In the genomic region with DNA sequence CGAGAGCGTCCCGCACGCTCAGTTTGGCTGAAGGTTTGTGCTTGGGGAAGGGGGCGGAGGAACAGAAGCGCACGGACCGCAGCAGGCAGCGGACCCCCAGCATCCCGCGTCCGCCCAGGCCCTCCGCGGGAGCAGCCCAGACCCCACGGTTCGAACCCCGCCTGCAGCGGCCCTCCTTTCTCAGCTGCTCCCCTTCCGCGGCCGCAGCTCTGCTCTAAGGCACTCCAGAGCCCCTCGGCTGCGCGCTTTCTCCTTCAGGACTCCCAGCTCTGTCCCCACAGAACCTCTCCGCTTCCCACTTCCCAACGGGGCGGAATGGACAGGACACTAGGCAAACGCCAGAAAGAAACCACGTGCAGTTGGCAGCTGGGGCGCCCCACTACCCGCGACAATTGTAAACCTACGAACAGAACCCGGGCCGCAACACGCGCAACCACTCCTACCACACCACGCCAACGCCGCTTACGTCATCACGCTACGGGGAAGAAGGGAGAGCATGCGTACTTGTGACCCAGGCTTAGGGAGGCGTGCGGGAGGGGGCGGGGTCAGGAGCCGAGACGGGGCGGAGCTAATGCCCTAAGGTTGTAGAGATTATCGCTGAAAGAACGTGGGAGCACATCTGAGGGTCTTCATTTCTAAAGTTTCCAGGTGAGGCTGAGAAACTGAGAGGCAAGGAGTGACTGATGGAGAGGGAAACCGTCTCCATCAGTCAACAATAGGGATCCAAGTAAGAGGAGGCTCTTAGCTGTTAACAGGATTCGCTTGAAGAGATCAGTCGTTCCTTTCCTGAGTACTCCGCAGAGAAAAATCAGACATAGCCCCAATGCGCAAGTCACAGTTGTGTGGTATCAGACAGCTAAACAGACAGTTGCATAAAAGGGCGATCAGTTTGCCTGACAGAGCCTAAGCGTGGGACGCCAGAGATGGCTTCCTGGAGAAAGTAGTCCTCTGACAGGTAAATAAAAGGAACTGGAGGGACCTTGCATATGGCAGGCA, we compare ENCODE assay signal across 8 cellular contexts. TPM values are rescaled to one million over a fixed set of nuclear protein-coding genes. Genes with fewer than 3 reads are reported as not detected.
DNase-seq lines count a peak whose midpoint lies in the region; ATAC-seq, FAIRE-seq and TF ChIP-seq lines count a peak whose summit lies in the region.

A gene with protein sequence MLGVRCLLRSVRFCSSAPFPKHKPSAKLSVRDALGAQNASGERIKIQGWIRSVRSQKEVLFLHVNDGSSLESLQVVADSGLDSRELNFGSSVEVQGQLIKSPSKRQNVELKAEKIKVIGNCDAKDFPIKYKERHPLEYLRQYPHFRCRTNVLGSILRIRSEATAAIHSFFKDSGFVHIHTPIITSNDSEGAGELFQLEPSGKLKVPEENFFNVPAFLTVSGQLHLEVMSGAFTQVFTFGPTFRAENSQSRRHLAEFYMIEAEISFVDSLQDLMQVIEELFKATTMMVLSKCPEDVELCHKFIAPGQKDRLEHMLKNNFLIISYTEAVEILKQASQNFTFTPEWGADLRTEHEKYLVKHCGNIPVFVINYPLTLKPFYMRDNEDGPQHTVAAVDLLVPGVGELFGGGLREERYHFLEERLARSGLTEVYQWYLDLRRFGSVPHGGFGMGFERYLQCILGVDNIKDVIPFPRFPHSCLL (minus strand): TSS at position 479 of the 996 bp plus-strand sequence. CDS start 376 bp downstream, at position 103.

- peak; percentile 26 for FAIRE-seq in keratinocyte (lab: Jason Lieb, UNC)

- TF ChIP-seq CTCF in AG10803 (conservative IDR thresholded peaks at IDR 0.05; ENCODE audit: low read length), result no peak
- TF ChIP-seq CTCF in keratinocyte (optimal IDR thresholded peaks at IDR 0.05 in 1 of 3, IDR thresholded peaks at IDR 0.05 in 1 of 3, conservative IDR thresholded peaks at IDR 0.05 in 1 of 3; ENCODE audit: extremely low read depth in 1 of 3, insufficient read depth in 2 of 3, low read length in 3 of 3), result no peak

- H3K4me3 ChIP-seq in AG10803 (ENCODE audit: low read length), result peak within 1 kb of the TSS; percentile 89
- peak within 1 kb of the TSS; percentile 72 to 95 (median 75) for H3K4me3 ChIP-seq in keratinocyte (ENCODE audit: control insufficient read depth in 2 of 3, extremely low read depth in 1 of 3, insufficient read depth in 2 of 3, low read depth in 1 of 3, low read length in 3 of 3)

- no peaks in the 10 kb centered on the region for H3K27me3 ChIP-seq in keratinocyte (ENCODE audit: control insufficient read depth, extremely low read depth, insufficient read depth, low read length)

- H3K79me2 ChIP-seq in keratinocyte (ENCODE audit: control insufficient read depth, insufficient read depth, low read length), result peaks cover 22% of the 10 kb centered on the region

- H3K9ac ChIP-seq in keratinocyte (ENCODE audit: control insufficient read depth, extremely low read depth, insufficient read depth, low read length), result peak within 1 kb of the TSS; percentile 92

- H2AFZ ChIP-seq in keratinocyte (ENCODE audit: control insufficient read depth, low read length), result peak within 1 kb of the TSS; percentile 94

- H3K4me1 ChIP-seq in keratinocyte (ENCODE audit: control insufficient read depth, extremely low read depth, insufficient read depth, low read length), result peaks cover 11% of the 10 kb centered on the region

- H3K9me3 ChIP-seq in keratinocyte (ENCODE audit: control insufficient read depth, low read depth, low read length), result no peaks in the 10 kb centered on the region

- DNase-seq in AG10803 (ENCODE audit: low read depth), result peak; percentile 95
- DNase-seq in NCI-H460 (ENCODE audit: extremely low read depth, low read depth), result peak; percentile 95
- DNase-seq in activated CD4-positive, CD25-positive, alpha-beta regulatory T cell treated with anti-CD3 and anti-CD28 coated beads, Interleukin-2, amount 50 U/mL, for 72 hours, result peak; percentile 95
- DNase-seq in cerebellar nuclear complex (lab: John Stamatoyannopoulos, UW), result peak; percentile 83 to 87
- DNase-seq in keratinocyte (ENCODE audit: low read depth, low spot score), result peak; percentile 78
- peak; percentile 92 to 97 for DNase-seq in stimulated activated CD4-positive, alpha-beta T cell treated with anti-CD3 and anti-CD28 coated beads, Interleukin-15, amount 100 ng/mL, for 1 hour (ENCODE audit: low read depth in 1 of 2, low spot score in 1 of 2)

- H4K20me1 ChIP-seq in keratinocyte (ENCODE audit: control insufficient read depth, extremely low read depth, insufficient read depth, low read length), result no peaks in the 10 kb centered on the region

- H3K9me1 ChIP-seq in keratinocyte (ENCODE audit: control insufficient read depth, extremely low read depth, insufficient read depth, low read length), result no peaks in the 10 kb centered on the region

- ATAC-seq in GM19043 (IDR thresholded peaks at IDR 0.05; ENCODE audit: low read depth, unreplicated experiment) (peak; percentile 92), HG03378 (IDR thresholded peaks at IDR 0.05; ENCODE audit: unreplicated experiment) (peak; percentile 84)

- peaks cover 0 to 10% of the 10 kb centered on the region in 2 experiments for H3K36me3 ChIP-seq in keratinocyte (ENCODE audit: control insufficient read depth in 2 of 2, extremely low read depth in 1 of 2, insufficient read depth in 2 of 2, low read length in 2 of 2)

- H3K27ac ChIP-seq in keratinocyte (ENCODE audit: control insufficient read depth, insufficient read depth, low read length), result peak within 1 kb of the TSS; percentile 86

- H3K4me2 ChIP-seq in keratinocyte (ENCODE audit: control insufficient read depth, extremely low read depth, insufficient read depth, low read depth, low read length), result peak within 1 kb of the TSS; percentile 97

- dilution Hi-C loops in keratinocyte (cut with MboI; ENCODE audit: extremely low pct_ligation_motif_present, low sequenced_read_pairs), result no loop called here

RNA-seq across cellular contexts. Expression of the gene that starts here (rescaled TPM):
- total RNA-seq in NCI-H460 (2014; rRNA removed; shearing (Covaris generic)), result 27.6 and 33.2 TPM in 2 replicates
- 17.5 and 36.3 TPM in 2 replicates for polyA plus RNA-seq in NCI-H460 (2014; cell fraction: nucleus; rRNA removed)
- polyA plus RNA-seq in keratinocyte, result 15.1 to 28.8 TPM (median 17.7 TPM) in 3 replicates
- 18.4 TPM for polyA plus RNA-seq in keratinocyte (2011; ENCODE audit: low read depth)
- 11.7 and 21.2 TPM in 2 replicates for polyA plus RNA-seq in keratinocyte (2011; cell fraction: cytosol; rRNA removed)
- polyA plus RNA-seq in keratinocyte (2011; cell fraction: nucleus; rRNA removed), result 13.3 and 17.2 TPM in 2 replicates
- 14.8 and 19.3 TPM in 2 replicates for polyA plus RNA-seq in keratinocyte (2012; ENCODE audit: low replicate concordance)
- 5.3 to 13.3 TPM (median 9.3 TPM) in 3 replicates for polyA minus RNA-seq in keratinocyte
- polyA minus RNA-seq in keratinocyte (2011; cell fraction: cytosol; rRNA and poly(A)+ RNA removed), result 8.8 TPM
- 12.1 and 24.1 TPM in 2 replicates for polyA minus RNA-seq in keratinocyte (2011; cell fraction: nucleus; rRNA and poly(A)+ RNA removed)

Comparison
In these comparisons a context has a peak if more than half of its experiments do, and no peak if none do; other contexts are left out.
1. Peak in every context shown above with its lines: DNase-seq, ATAC-seq, H3K4me3 ChIP-seq and H3K27ac ChIP-seq.